ENCODE assay signal across 8 cellular contexts in the genomic region with DNA sequence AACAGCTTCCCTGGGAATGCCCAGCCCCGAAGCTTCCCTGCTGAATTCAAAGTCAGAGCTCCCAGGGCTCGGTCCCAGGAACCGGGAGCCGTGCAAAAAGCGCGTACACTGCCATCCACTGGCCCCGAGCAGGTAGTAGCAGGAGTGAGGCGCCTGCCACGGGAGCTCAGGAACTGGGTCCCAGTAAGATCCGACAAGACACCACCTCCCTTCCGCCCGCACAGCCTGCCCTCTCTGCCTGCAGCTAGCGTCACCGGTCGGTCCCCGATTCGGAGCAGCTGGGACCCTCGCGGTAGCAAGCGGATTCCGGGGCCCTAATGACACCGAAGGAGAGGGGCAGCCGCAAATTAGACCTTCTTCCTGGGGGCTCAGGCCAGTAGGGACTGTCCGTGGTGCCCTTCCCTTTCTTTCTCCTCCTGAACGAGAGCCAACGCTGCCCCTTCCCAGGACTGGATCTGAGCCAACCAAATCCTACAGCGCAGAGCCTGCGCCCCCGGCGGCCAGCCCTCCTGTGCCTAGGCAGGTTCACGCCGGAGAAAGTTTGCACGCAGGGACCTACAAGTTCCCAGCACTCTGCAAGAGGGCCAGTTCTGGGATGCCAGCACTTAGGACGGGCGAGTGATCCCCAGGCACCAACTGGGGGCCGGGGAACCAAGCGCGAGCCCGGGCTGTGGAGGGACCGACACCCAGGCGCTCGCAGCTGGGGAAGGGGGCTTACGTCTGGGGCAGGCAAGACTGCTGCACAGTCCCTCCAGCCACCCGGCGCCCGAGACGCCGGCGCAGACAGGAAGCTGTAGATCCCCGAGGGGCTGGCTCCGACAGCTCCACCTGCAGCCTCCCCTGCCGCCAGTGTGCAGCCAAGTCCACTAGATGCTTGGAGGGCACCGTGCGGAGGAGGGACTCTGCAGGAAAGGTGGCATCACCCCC. TPM values are rescaled to one million over a fixed set of nuclear protein-coding genes. Genes with fewer than 3 reads are reported as not detected.
DNase-seq lines count a peak whose midpoint lies in the region; ATAC-seq and TF ChIP-seq lines count a peak whose summit lies in the region.

No MANE protein-coding gene starts in this region.

- ATAC-seq in activated naive CD4-positive, alpha-beta T cell treated with anti-CD3 and anti-CD28 coated beads, Interleukin-2, amount 50 U/mL, for 72 hours, result peak; percentile 64 to 71

- H3K36me3 ChIP-seq in ES-I3 (ENCODE audit: insufficient read depth, low read length), result no peaks in the 10 kb centered on the region
- H3K36me3 ChIP-seq in GM23248 (ENCODE audit: low read depth), result no peaks in the 10 kb centered on the region
- no peaks in the 10 kb centered on the region for H3K36me3 ChIP-seq in KMS-11 (ENCODE audit: insufficient read depth)
- no peaks in the 10 kb centered on the region for H3K36me3 ChIP-seq in tibial nerve

- no peak overlapping the region for H3K27ac ChIP-seq in GM23248
- no peak overlapping the region for H3K27ac ChIP-seq in KMS-11
- peak overlapping the region in 1 of 4 donors; percentile 35 for H3K27ac ChIP-seq in tibial nerve

- peak; percentile 32; the same call in 1 of the 2 replicates for TF ChIP-seq CTCF in KMS-11 (conservative IDR thresholded peaks at IDR 0.05; ENCODE audit: low read depth, low read length)
- TF ChIP-seq CTCF in tibial nerve (IDR thresholded peaks at IDR 0.05), result peak; percentile 43 to 69 (median 61)

- H3K79me2 ChIP-seq in GM23248 (ENCODE audit: insufficient read depth), result no peaks in the 10 kb centered on the region
- H3K79me2 ChIP-seq in KMS-11 (ENCODE audit: insufficient read depth, low read depth), result no peaks in the 10 kb centered on the region

- peaks cover 0 to 6% of the 10 kb centered on the region in 2 donors for H3K36me3 Mint-ChIP-seq in activated naive CD4-positive, alpha-beta T cell treated with anti-CD3 and anti-CD28 coated beads, Interleukin-2, amount 50 U/mL, for 72 hours

- H3K4me1 ChIP-seq in ES-I3 (ENCODE audit: insufficient read depth, low read length) (peaks cover 9% of the 10 kb centered on the region; the same call in 1 of the 2 replicates), GM23248 (ENCODE audit: insufficient read depth) (peaks cover 10% of the 10 kb centered on the region), KMS-11 (ENCODE audit: low read depth, poor library complexity, severe bottlenecking) (peaks cover 5% of the 10 kb centered on the region), tibial nerve (peaks cover 0 to 35% (median 15%) of the 10 kb centered on the region in 4 donors)

- TF ChIP-seq POLR2A in tibial nerve (IDR thresholded peaks at IDR 0.05), result no peak

- intact Hi-C loops in head of caudate nucleus (cut with DNase I), result no loop called here

- H3K27me3 ChIP-seq in GM23248 (replicated peaks; ENCODE audit: insufficient read depth) (no peaks in the 10 kb centered on the region), KMS-11 (ENCODE audit: insufficient read depth, low read depth) (no peaks in the 10 kb centered on the region), tibial nerve (no peaks in the 10 kb centered on the region)

- DNase-seq in GM23248 (peak; percentile 92), SK-MEL-5 (ENCODE audit: low read depth, low spot score) (peak; percentile 86), head of caudate nucleus (peak; percentile 61 to 94 (median 81)), nucleus accumbens (lab: John Stamatoyannopoulos, UW) (peak in 53 of 56 donors; percentile 4 to 79 (median 41)), tibial nerve (ENCODE audit: low spot score in 2 of 2) (peak; percentile 42 to 53)
- peak in 1 of 2 donors; percentile 52 for DNase-seq in activated naive CD4-positive, alpha-beta T cell treated with anti-CD3 and anti-CD28 coated beads, Interleukin-2, amount 50 U/mL, for 72 hours (ENCODE audit: low spot score in 2 of 2)

- H3K9me2 ChIP-seq in GM23248 (ENCODE audit: insufficient read depth), result no peaks in the 10 kb centered on the region

- H3K9ac ChIP-seq in ES-I3 (ENCODE audit: low read depth, low read length) (peak overlapping the region; percentile 58), GM23248 (peak overlapping the region; percentile 50), KMS-11 (peak overlapping the region; percentile 30; the same call in 1 of the 2 replicates)

- H3K27ac Mint-ChIP-seq in activated naive CD4-positive, alpha-beta T cell treated with anti-CD3 and anti-CD28 coated beads, Interleukin-2, amount 50 U/mL, for 72 hours, result peak overlapping the region in 1 of 2 donors; percentile 17

- 1 to 2% methylated on average over 50 to 54 of the region's 54 CpGs for WGBS in GM23248 (ENCODE audit: low coverage in 1 of 2, low lambda C conversion rate in 2 of 2, missing lambda C conversion rate in 2 of 2), 2 experiments
- 0% methylated on average over 35 to 47 of the region's 54 CpGs for WGBS in tibial nerve, 2 donors

- peaks cover 0 to 5% of the 10 kb centered on the region in 2 donors for H3K9me3 Mint-ChIP-seq in activated naive CD4-positive, alpha-beta T cell treated with anti-CD3 and anti-CD28 coated beads, Interleukin-2, amount 50 U/mL, for 72 hours

- H3K9me3 ChIP-seq in ES-I3 (ENCODE audit: control insufficient read depth, insufficient read depth, low read length), result no peaks in the 10 kb centered on the region
- no peaks in the 10 kb centered on the region for H3K9me3 ChIP-seq in GM23248 (ENCODE audit: low read depth)
- peaks cover 0 to 9% (median 0%) of the 10 kb centered on the region in 4 donors for H3K9me3 ChIP-seq in tibial nerve

- H3K4me2 ChIP-seq in GM23248 (ENCODE audit: unreplicated experiment) (peak overlapping the region; percentile 98), KMS-11 (peak overlapping the region; percentile 51)

- peak overlapping the region; percentile 83 for H2AFZ ChIP-seq in GM23248
- H2AFZ ChIP-seq in KMS-11 (ENCODE audit: low read depth), result peak overlapping the region; percentile 38; the same call in 1 of the 2 replicates

- TF ChIP-seq EP300 in tibial nerve (IDR thresholded peaks at IDR 0.05), result no peak

- in situ Hi-C loops in GM23248 (cut with MboI) (loop anchor here (10.0 kb wide), 1 partner anchor 132 kb away; no protein-coding TSS in a partner anchor), SK-MEL-5 (cut with HindIII; ENCODE audit: low pct_unique_long_range_greater_than_20kb, low sequenced_read_pairs) (no loop called here)

- no peaks in the 10 kb centered on the region for H4K20me1 ChIP-seq in GM23248 (ENCODE audit: insufficient read depth)
- H4K20me1 ChIP-seq in KMS-11 (ENCODE audit: insufficient read depth), result no peaks in the 10 kb centered on the region

- H3K4me3 ChIP-seq in GM23248 (peak overlapping the region; percentile 73), KMS-11 (IDR thresholded peaks at IDR 0.05; ENCODE audit: insufficient read depth, low read depth, low read length) (no peak overlapping the region), tibial nerve (peak overlapping the region; percentile 21 to 59 (median 46))

- peaks cover 25% of the 10 kb centered on the region for H3F3A ChIP-seq in GM23248 (ENCODE audit: insufficient read depth)

RNA-seq across cellular contexts. Expression of a gene that starts 0.9 kb away (rescaled TPM):
- total RNA-seq in GM23248 (2014; rRNA removed; shearing (Covaris generic)), result 0.63 and 0.86 TPM in 2 replicates
- polyA plus RNA-seq in GM23248 (2016; fragmentation: Nextera tagmentation; extraction: Ambion mirVana), result 0.70 and 0.74 TPM in 2 replicates
- total RNA-seq in SK-MEL-5 (2014; rRNA removed; shearing (Covaris generic)), result 0.03 TPM in 1 of 2 replicates, not detected in the other
- not detected in 2 replicates for polyA plus RNA-seq in SK-MEL-5 (2015; cell fraction: cytosol; rRNA removed)
- 0.30 and 0.36 TPM in 2 replicates for polyA plus RNA-seq in SK-MEL-5 (2015; cell fraction: nucleus; rRNA removed)
- total RNA-seq in activated naive CD4-positive, alpha-beta T cell treated with anti-CD3 and anti-CD28 coated beads, Interleukin-2, amount 50 U/mL, for 72 hours, result under 1 TPM; 0.05 to 0.21 TPM
- under 1 TPM in 2 of 4 donors, not detected in 2; 0.22 to 0.42 TPM for total RNA-seq in tibial nerve
